Comparison of ENCODE assay signal across 1 cellular context in the genomic region with DNA sequence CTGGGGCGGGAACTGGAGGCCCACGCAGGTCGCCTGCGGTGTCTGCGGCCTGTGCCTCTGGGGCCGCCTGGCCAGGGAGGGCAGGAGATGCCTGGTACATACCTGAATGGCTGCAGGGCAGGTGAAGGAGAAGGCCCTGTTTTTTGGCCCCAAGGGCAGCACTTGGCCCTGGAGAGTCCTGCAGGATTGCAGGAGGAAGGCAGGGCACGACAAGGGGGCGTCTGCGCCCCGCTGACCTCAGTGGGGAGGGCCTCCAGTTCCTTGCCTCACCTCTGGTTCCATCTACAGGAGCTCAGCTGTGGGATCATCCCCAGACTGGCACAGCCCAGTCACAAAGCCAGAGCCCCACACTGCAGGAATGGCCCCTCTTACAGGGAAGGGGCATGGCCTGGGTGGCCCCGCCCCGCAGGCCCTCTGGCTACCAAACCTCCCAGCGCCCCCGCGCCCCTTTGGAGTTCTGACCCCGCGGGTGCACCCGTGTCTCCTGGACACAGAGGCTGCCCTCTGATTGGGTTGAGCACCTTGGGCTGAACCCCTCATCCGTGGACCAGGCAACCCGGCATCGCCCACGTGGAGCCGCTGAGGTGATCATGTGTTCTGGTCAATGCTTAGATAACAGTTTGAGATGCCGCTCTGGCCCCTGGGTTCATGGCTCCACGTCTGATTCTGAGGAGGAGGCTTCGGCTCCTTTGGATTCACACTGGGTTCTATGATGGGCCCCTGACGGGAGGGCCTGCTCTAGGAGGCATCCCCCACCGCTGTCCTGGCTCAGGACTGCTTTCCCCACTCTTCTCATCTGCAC.
TF ChIP-seq lines count a peak whose summit lies in the region.

No MANE protein-coding gene starts in this region.

TF ChIP-seq in HCT116, 20 proteins besides CTCF, POLR2A, EP300 and RAD21 (continued from another document):
- TF ChIP-seq, protein P1, sequence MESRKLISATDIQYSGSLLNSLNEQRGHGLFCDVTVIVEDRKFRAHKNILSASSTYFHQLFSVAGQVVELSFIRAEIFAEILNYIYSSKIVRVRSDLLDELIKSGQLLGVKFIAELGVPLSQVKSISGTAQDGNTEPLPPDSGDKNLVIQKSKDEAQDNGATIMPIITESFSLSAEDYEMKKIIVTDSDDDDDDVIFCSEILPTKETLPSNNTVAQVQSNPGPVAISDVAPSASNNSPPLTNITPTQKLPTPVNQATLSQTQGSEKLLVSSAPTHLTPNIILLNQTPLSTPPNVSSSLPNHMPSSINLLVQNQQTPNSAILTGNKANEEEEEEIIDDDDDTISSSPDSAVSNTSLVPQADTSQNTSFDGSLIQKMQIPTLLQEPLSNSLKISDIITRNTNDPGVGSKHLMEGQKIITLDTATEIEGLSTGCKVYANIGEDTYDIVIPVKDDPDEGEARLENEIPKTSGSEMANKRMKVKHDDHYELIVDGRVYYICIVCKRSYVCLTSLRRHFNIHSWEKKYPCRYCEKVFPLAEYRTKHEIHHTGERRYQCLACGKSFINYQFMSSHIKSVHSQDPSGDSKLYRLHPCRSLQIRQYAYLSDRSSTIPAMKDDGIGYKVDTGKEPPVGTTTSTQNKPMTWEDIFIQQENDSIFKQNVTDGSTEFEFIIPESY (IDR thresholded peaks at IDR 0.05; ENCODE audit: extremely low read depth, insufficient replicate concordance, low read length): no peak
